9 cellular contexts compared by ENCODE assay signal in the genomic region with DNA sequence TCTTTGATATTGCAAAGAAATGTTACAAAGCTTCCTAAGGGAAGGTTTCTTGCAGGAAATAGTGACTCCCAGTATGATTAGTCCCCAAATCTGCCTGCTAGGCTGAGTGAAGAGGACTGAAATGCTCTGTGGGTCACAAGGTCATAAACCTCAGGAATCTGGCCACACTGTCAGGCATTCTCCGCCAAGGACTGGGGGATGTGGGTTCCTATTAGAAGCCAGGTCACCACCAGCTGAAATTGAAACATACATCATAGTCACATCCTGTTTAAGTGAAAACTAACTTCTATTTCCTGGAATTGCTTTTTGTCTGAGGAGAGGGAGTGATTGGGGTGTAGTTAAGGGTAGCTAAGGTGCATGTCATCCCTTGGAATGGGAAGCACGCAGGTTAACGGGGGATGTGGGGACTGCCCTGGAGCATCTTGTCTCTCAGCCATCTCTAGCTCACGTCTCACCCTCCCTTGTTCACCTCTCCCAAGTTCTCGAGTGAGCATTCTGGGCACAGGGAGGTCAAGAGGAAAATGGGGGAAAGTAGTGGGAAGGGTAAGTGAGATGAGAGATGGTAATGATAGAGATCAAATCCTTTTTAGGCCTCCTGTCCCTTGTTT. TPM values are rescaled to one million over a fixed set of nuclear protein-coding genes. Genes with fewer than 3 reads are reported as not detected.
DNase-seq lines count a peak whose midpoint lies in the region; ATAC-seq, FAIRE-seq and TF ChIP-seq lines count a peak whose summit lies in the region.
"Had no signal": no experiment of that assay in that cellular context is flagged by ENCODE, and none has a peak within 500 bp of the region (broad histone marks: within the 10 kb centered on the region; RNA-seq: fewer than 3 reads in every experiment).

No MANE protein-coding gene starts in this region.

- DNase-seq in GM19239 (ENCODE audit: insufficient read length, low spot score) (no peak), kidney tubule cell (ENCODE audit: low spot score) (peak; percentile 97), activated gamma-delta T cell (lab: John Stamatoyannopoulos, UW) (no peak), HEK293T (ENCODE audit: extremely low spot score) (no peak)
- DNase-seq in activated CD8-positive, alpha-beta T cell treated with anti-CD3 and anti-CD28 coated beads for 36 hours, result peak; percentile 36
- DNase-seq in effector CD4-positive, alpha-beta T cell, result no peak
- DNase-seq: Peyer's patch had no signal

- ATAC-seq in activated CD8-positive, alpha-beta T cell treated with anti-CD3 and anti-CD28 coated beads for 36 hours, result peak; percentile 90
- ATAC-seq in GM18511 (IDR thresholded peaks at IDR 0.05; ENCODE audit: unreplicated experiment), result no peak

- CTCF ChIA-PET in activated CD8-positive, alpha-beta T cell treated with anti-CD3 and anti-CD28 coated beads for 36 hours (lab: Charles Lee), result interaction anchor here (1.1 to 1.2 kb wide), 4 partner anchors 14 to 332 kb away, joined by 3 to 5 read pairs (median 4); no protein-coding TSS in a partner anchor
- CTCF ChIA-PET in HEK293T (lab: Yijun Ruan, JAX), result no interaction called here

- H3K4me3 Mint-ChIP-seq in activated CD8-positive, alpha-beta T cell treated with anti-CD3 and anti-CD28 coated beads for 36 hours, result no peak overlapping the region

- TF ChIP-seq CTCF in activated CD8-positive, alpha-beta T cell treated with anti-CD3 and anti-CD28 coated beads for 36 hours (IDR thresholded peaks at IDR 0.05), result no peak

- intact Hi-C loops in activated CD8-positive, alpha-beta T cell treated with anti-CD3 and anti-CD28 coated beads for 36 hours (cut with micrococcal nuclease), result no loop called here

- H3K9me3 Mint-ChIP-seq in activated CD8-positive, alpha-beta T cell treated with anti-CD3 and anti-CD28 coated beads for 36 hours, result no peaks in the 10 kb centered on the region

- peak overlapping the region; percentile 82 for H3K27ac Mint-ChIP-seq in activated CD8-positive, alpha-beta T cell treated with anti-CD3 and anti-CD28 coated beads for 36 hours

- POLR2A ChIA-PET in activated CD8-positive, alpha-beta T cell treated with anti-CD3 and anti-CD28 coated beads for 36 hours (lab: Charles Lee), result interaction anchor here (0.7 to 1.2 kb wide), 6 partner anchors 9 to 371 kb away, joined by 3 to 4 read pairs (median 3); no protein-coding TSS in a partner anchor
- POLR2A ChIA-PET in HEK293T (lab: Yijun Ruan, JAX), result no interaction called here

- peaks cover 25% of the 10 kb centered on the region for H3K4me1 Mint-ChIP-seq in activated CD8-positive, alpha-beta T cell treated with anti-CD3 and anti-CD28 coated beads for 36 hours (ENCODE audit: low read depth)

- FAIRE-seq in A204.1 (lab: Jason Lieb, UNC) (peak; percentile 96), GM19239 (lab: Jason Lieb, UNC) (peak; percentile 63)

- H3K27me3 Mint-ChIP-seq in activated CD8-positive, alpha-beta T cell treated with anti-CD3 and anti-CD28 coated beads for 36 hours, result peaks cover 5% of the 10 kb centered on the region

- H3K36me3 Mint-ChIP-seq in activated CD8-positive, alpha-beta T cell treated with anti-CD3 and anti-CD28 coated beads for 36 hours (ENCODE audit: low read depth), result no peaks in the 10 kb centered on the region

TF ChIP-seq in HEK293T, 16 proteins besides CTCF, POLR2A, EP300 and RAD21:
- TF ChIP-seq SP1 (IDR thresholded peaks at IDR 0.05), result no peak

RNA-seq across cellular contexts. Expression of gene GSAP, which starts 12.0 kb away (rescaled TPM):
- total RNA-seq in activated CD8-positive, alpha-beta T cell treated with anti-CD3 and anti-CD28 coated beads for 36 hours, result 1 to 10 TPM; 1.9 to 3.0 TPM

Comparison
In these comparisons a context has a peak if more than half of its experiments do, and no peak if none do; other contexts are left out.
1. DNase-seq: peak in activated CD8-positive, alpha-beta T cell treated with anti-CD3 and anti-CD28 coated beads for 36 hours (single experiment) and kidney tubule cell (single experiment); none in GM19239 (single experiment), activated gamma-delta T cell (single experiment), effector CD4-positive, alpha-beta T cell (single experiment) and HEK293T (single experiment).